Comparison of ENCODE assay signal across 1 cellular context in genomic region chr7:155205368-155206285, GRCh38.
A peak's percentile ranks its signal among the peaks of the same experiment; 100 is the strongest.
TF ChIP-seq lines count a peak whose summit lies in the region.

No MANE protein-coding gene starts in this region.

TF ChIP-seq in A549, 52 proteins besides CTCF, POLR2A, EP300 and RAD21 (continued from another document):
- TF ChIP-seq, protein P1, sequence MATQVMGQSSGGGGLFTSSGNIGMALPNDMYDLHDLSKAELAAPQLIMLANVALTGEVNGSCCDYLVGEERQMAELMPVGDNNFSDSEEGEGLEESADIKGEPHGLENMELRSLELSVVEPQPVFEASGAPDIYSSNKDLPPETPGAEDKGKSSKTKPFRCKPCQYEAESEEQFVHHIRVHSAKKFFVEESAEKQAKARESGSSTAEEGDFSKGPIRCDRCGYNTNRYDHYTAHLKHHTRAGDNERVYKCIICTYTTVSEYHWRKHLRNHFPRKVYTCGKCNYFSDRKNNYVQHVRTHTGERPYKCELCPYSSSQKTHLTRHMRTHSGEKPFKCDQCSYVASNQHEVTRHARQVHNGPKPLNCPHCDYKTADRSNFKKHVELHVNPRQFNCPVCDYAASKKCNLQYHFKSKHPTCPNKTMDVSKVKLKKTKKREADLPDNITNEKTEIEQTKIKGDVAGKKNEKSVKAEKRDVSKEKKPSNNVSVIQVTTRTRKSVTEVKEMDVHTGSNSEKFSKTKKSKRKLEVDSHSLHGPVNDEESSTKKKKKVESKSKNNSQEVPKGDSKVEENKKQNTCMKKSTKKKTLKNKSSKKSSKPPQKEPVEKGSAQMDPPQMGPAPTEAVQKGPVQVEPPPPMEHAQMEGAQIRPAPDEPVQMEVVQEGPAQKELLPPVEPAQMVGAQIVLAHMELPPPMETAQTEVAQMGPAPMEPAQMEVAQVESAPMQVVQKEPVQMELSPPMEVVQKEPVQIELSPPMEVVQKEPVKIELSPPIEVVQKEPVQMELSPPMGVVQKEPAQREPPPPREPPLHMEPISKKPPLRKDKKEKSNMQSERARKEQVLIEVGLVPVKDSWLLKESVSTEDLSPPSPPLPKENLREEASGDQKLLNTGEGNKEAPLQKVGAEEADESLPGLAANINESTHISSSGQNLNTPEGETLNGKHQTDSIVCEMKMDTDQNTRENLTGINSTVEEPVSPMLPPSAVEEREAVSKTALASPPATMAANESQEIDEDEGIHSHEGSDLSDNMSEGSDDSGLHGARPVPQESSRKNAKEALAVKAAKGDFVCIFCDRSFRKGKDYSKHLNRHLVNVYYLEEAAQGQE (IDR thresholded peaks at IDR 0.05), result no peak
- TF ChIP-seq HOXB5 (CRISPR knock-in tag; IDR thresholded peaks at IDR 0.05) (peak; percentile 48; the same call in 1 of the 2 replicates), EHF (CRISPR knock-in tag; IDR thresholded peaks at IDR 0.05) (no peak), HOXA7 (CRISPR knock-in tag; IDR thresholded peaks at IDR 0.05) (no peak), MAFK (IDR thresholded peaks at IDR 0.05; ENCODE audit: partially characterized antibody) (peak; percentile 79), NR3C1 (IDR thresholded peaks at IDR 0.05) (no peak), EHMT2 (IDR thresholded peaks at IDR 0.05; ENCODE audit: low read depth) (no peak), CBX2 (IDR thresholded peaks at IDR 0.05; ENCODE audit: borderline replicate concordance, low read depth) (no peak), ZC3H11A (IDR thresholded peaks at IDR 0.05) (no peak), E2F6 (IDR thresholded peaks at IDR 0.05; ENCODE audit: borderline replicate concordance, low read depth) (peak; percentile 83), HEYL (CRISPR knock-in tag; IDR thresholded peaks at IDR 0.05) (no peak), KDM5A (IDR thresholded peaks at IDR 0.05) (no peak), ATOH8 (CRISPR knock-in tag; IDR thresholded peaks at IDR 0.05; ENCODE audit: low read depth) (no peak), MAX (IDR thresholded peaks at IDR 0.05) (peak; percentile 99), PHF8 (IDR thresholded peaks at IDR 0.05; ENCODE audit: borderline replicate concordance, low read depth) (no peak), HDAC2 (IDR thresholded peaks at IDR 0.05) (no peak), RFX5 (IDR thresholded peaks at IDR 0.05) (no peak), NPAS2 (CRISPR knock-in tag; IDR thresholded peaks at IDR 0.05; ENCODE audit: borderline replicate concordance) (no peak), ZFP36 (IDR thresholded peaks at IDR 0.05; ENCODE audit: borderline replicate concordance, partially characterized antibody) (no peak), JUN (IDR thresholded peaks at IDR 0.05) (peak in 1 of 2 experiments; percentile 49; a peak in 2 of 5 replicates), BCL3 (IDR thresholded peaks at IDR 0.05) (no peak; the same call in 2 of the 3 replicates), FOSL2 (IDR thresholded peaks at IDR 0.05) (no peak), FOSL2 (CRISPR knock-in tag; IDR thresholded peaks at IDR 0.05) (peak; percentile 78), RCOR1 (IDR thresholded peaks at IDR 0.05; ENCODE audit: low read depth, low read length) (no peak)
- TF ChIP-seq, protein P2, sequence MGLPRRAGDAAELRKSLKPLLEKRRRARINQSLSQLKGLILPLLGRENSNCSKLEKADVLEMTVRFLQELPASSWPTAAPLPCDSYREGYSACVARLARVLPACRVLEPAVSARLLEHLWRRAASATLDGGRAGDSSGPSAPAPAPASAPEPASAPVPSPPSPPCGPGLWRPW (IDR thresholded peaks at IDR 0.05), result no peak
- TF ChIP-seq, protein P3, sequence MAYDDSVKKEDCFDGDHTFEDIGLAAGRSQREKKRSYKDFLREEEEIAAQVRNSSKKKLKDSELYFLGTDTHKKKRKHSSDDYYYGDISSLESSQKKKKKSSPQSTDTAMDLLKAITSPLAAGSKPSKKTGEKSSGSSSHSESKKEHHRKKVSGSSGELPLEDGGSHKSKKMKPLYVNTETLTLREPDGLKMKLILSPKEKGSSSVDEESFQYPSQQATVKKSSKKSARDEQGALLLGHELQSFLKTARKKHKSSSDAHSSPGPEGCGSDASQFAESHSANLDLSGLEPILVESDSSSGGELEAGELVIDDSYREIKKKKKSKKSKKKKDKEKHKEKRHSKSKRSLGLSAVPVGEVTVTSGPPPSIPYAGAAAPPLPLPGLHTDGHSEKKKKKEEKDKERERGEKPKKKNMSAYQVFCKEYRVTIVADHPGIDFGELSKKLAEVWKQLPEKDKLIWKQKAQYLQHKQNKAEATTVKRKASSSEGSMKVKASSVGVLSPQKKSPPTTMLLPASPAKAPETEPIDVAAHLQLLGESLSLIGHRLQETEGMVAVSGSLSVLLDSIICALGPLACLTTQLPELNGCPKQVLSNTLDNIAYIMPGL (CRISPR knock-in tag; IDR thresholded peaks at IDR 0.05; ENCODE audit: borderline replicate concordance), result 0 out of 2 replicates have a peak, but pooled peaks have one; percentile 29
- TF ChIP-seq, protein P4, sequence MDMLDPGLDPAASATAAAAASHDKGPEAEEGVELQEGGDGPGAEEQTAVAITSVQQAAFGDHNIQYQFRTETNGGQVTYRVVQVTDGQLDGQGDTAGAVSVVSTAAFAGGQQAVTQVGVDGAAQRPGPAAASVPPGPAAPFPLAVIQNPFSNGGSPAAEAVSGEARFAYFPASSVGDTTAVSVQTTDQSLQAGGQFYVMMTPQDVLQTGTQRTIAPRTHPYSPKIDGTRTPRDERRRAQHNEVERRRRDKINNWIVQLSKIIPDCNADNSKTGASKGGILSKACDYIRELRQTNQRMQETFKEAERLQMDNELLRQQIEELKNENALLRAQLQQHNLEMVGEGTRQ (IDR thresholded peaks at IDR 0.05), result no peak
